ENCODE assay signal across 25 cellular contexts in the genomic region with DNA sequence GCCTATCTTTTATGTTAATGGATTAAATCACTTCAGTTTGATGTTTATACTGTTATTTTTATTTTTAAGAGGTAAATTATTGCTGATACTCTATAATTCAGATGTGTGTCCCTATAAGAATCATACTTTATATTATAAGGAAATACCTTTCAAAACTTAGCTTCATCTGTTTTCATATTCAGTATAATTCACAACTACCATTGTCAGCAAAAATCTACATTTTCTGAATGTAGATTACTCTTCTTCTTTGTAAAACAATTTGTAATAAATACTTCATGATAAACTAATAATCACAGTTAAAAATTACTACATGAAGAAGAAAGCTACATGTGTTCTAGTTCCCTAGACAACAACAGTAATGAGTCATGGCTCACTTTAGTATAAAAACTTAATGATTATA.
DNase-seq lines count a peak whose midpoint lies in the region; ATAC-seq, FAIRE-seq and TF ChIP-seq lines count a peak whose summit lies in the region.
"Had no signal": no experiment of that assay in that cellular context is flagged by ENCODE, and none has a peak within 500 bp of the region (broad histone marks: within the 10 kb centered on the region; RNA-seq: fewer than 3 reads in every experiment).

No MANE protein-coding gene starts in this region.

- no peak overlapping the region for H3K4me2 ChIP-seq in HepG2 (ENCODE audit: low read depth, low read length)
- H3K4me2 ChIP-seq: BLaER1, PC-9 had no signal

- H3K27ac ChIP-seq in HepG2 (ENCODE audit: extremely low read length, insufficient read depth, low read length) (no peak overlapping the region), right lobe of liver (no peak overlapping the region), HUES64 (ENCODE audit: low read depth, low read length) (peak overlapping the region; percentile 82; the same call in 1 of the 2 replicates), adrenal gland (no peak overlapping the region), right atrium auricular region (no peak overlapping the region)
- H3K27ac ChIP-seq: BLaER1, PC-9, SJCRH30 had no signal

- H3K4me1 ChIP-seq in HepG2 (ENCODE audit: insufficient read depth, low read length) (no peaks in the 10 kb centered on the region), right lobe of liver (no peaks in the 10 kb centered on the region), HUES64 (ENCODE audit: insufficient read depth, low read length) (peaks cover 23% of the 10 kb centered on the region), adrenal gland (replicated peaks in 1 of 2) (no peaks in the 10 kb centered on the region), right atrium auricular region (no peaks in the 10 kb centered on the region)
- H3K4me1 ChIP-seq: BLaER1, SJCRH30 had no signal

- H3K9me3 ChIP-seq in HepG2 (ENCODE audit: low read length) (no peaks in the 10 kb centered on the region), right lobe of liver (no peaks in the 10 kb centered on the region), HUES64 (ENCODE audit: insufficient read depth, low read depth, low read length) (no peaks in the 10 kb centered on the region), adrenal gland (replicated peaks in 1 of 3) (no peaks in the 10 kb centered on the region), right atrium auricular region (no peaks in the 10 kb centered on the region)
- H3K9me3 ChIP-seq: HAP-1, MG63, SJCRH30 had no signal

- no peak overlapping the region for H3K9ac ChIP-seq in HepG2 (ENCODE audit: insufficient read depth, low read depth, low read length)
- H3K9ac ChIP-seq in HUES64 (ENCODE audit: low read depth, low read length), result no peak overlapping the region
- H3K9ac ChIP-seq: BLaER1 had no signal

- no peaks in the 10 kb centered on the region for H3K79me2 ChIP-seq in HepG2 (ENCODE audit: insufficient read depth, low read length)

- H3K4me3 ChIP-seq in HepG2 (replicated peaks in 1 of 3; ENCODE audit: insufficient read depth in 1 of 3, low read depth in 2 of 3, low read length in 3 of 3), result no peak overlapping the region
- H3K4me3 ChIP-seq in right lobe of liver, result no peak overlapping the region
- no peak overlapping the region for H3K4me3 ChIP-seq in HUES64 (ENCODE audit: low read length)
- H3K4me3 ChIP-seq in adrenal gland, result no peak overlapping the region
- no peak overlapping the region for H3K4me3 ChIP-seq in right atrium auricular region
- H3K4me3 ChIP-seq: BLaER1, HAP-1, MG63, PC-9, SJCRH30 had no signal

- TF ChIP-seq POLR2A in HepG2 (IDR thresholded peaks at IDR 0.05; ENCODE audit: insufficient read depth in 1 of 2, low read depth in 2 of 2, low read length in 2 of 2), result no peak
- TF ChIP-seq POLR2A in right lobe of liver (IDR thresholded peaks at IDR 0.05), result no peak
- no peak for TF ChIP-seq POLR2A in adrenal gland (IDR thresholded peaks at IDR 0.05)

- TF ChIP-seq RAD21 in HepG2 (CRISPR knock-in tag; IDR thresholded peaks at IDR 0.05), result no peak

- FAIRE-seq in HepG2 (lab: Jason Lieb, UNC) (no peak), frontal cortex (lab: Jason Lieb, UNC) (peak; percentile 54)
- FAIRE-seq: GM12892 had no signal

- no TSS peak for BruUV-seq in HepG2 (replicated peaks; lab: Mats Ljungman, UMichigan)

- CTCF ChIA-PET in HepG2 (lab: Yijun Ruan, JAX; ENCODE audit: low intra/inter-chr PET ratio, low total read pairs), result no interaction called here

- intact Hi-C loops in HepG2 (cut with micrococcal nuclease; ENCODE audit: unreplicated experiment), result no loop called here
- intact Hi-C loops in right lobe of liver (cut with DNase I), result no loop called here
- intact Hi-C loops in adrenal gland (cut with DNase I), result no loop called here

- no peak for ATAC-seq in HepG2
- no peak for ATAC-seq in right lobe of liver
- ATAC-seq: Right ventricle myocardium inferior, T-cell had no signal

- POLR2A ChIA-PET in HepG2 (lab: Yijun Ruan, JAX), result no interaction called here

- TF ChIP-seq CTCF in HepG2 (CRISPR knock-in tag; IDR thresholded peaks at IDR 0.05) (no peak), right lobe of liver (IDR thresholded peaks at IDR 0.05) (no peak), adrenal gland (IDR thresholded peaks at IDR 0.05) (no peak), right atrium auricular region (IDR thresholded peaks at IDR 0.05) (no peak)

- TF ChIP-seq EP300 in HepG2 (IDR thresholded peaks at IDR 0.05; ENCODE audit: low read depth in 2 of 2, low read length in 2 of 2) (no peak), HepG2 (CRISPR knock-in tag; IDR thresholded peaks at IDR 0.05; ENCODE audit: borderline replicate concordance) (no peak)

- H3K36me3 ChIP-seq in HepG2 (replicated peaks in 1 of 2; ENCODE audit: control insufficient read depth in 1 of 2, insufficient read depth in 2 of 2, low read length in 2 of 2) (no peaks in the 10 kb centered on the region), right lobe of liver (no peaks in the 10 kb centered on the region), HUES64 (ENCODE audit: insufficient read depth, low read length) (no peaks in the 10 kb centered on the region), adrenal gland (replicated peaks in 1 of 2) (no peaks in the 10 kb centered on the region), right atrium auricular region (no peaks in the 10 kb centered on the region)
- H3K36me3 ChIP-seq: BLaER1, HAP-1, MG63, SJCRH30 had no signal

- H3K27me3 ChIP-seq in HepG2 (ENCODE audit: control insufficient read depth in 1 of 2, insufficient read depth in 2 of 2, low read length in 2 of 2) (no peaks in the 10 kb centered on the region; a peak in 1 of 5 replicates), right lobe of liver (no peaks in the 10 kb centered on the region), HUES64 (ENCODE audit: insufficient read depth, low read length) (no peaks in the 10 kb centered on the region), adrenal gland (no peaks in the 10 kb centered on the region), right atrium auricular region (no peaks in the 10 kb centered on the region)
- H3K27me3 ChIP-seq: BLaER1 had no signal

- DNase-seq in HepG2 (ENCODE audit: low spot score), result no peak
- DNase-seq in right lobe of liver, result no peak
- DNase-seq in frontal cortex (ENCODE audit: low spot score in 2 of 2), result no peak
- DNase-seq in hippocampal formation (lab: John Stamatoyannopoulos, UW), result no peak
- DNase-seq in adrenal gland, result no peak
- no peak for DNase-seq in right atrium auricular region (ENCODE audit: low spot score)
- DNase-seq: CD4-positive, CD25-positive, alpha-beta regulatory T cell; EL; HFFc6; KG1; MG63; NCI-H1105 treated with DMSO at 0.1 percent for 48 hours; NCI-H2029; NCI-H446; NCI-H526; NCI-H82; NK-92 treated with Interleukin-12 subunit alpha and Interleukin-12 subunit beta, amount 100 ng/mL, for 24 hours; PC-9; SJCRH30; T-cell had no signal

- H2AFZ ChIP-seq in HepG2 (ENCODE audit: low read length), result no peak overlapping the region
- H2AFZ ChIP-seq: PC-9 had no signal

- H4K20me1 ChIP-seq in HepG2 (ENCODE audit: insufficient read depth, low read length), result no peaks in the 10 kb centered on the region
- H4K20me1 ChIP-seq: BLaER1 had no signal

- in situ Hi-C loops in HepG2 (cut with HindIII; ENCODE audit: extremely low pct_ligation_motif_present, low pct_unique_long_range_greater_than_20kb), result no loop called here

TF ChIP-seq in HepG2, 621 proteins besides CTCF, POLR2A, EP300 and RAD21 (continues in another document):
- peak; percentile 9; the same call in 1 of the 2 replicates for TF ChIP-seq MAFF (IDR thresholded peaks at IDR 0.05; ENCODE audit: low read depth, low read length)
- TF ChIP-seq, protein P1, sequence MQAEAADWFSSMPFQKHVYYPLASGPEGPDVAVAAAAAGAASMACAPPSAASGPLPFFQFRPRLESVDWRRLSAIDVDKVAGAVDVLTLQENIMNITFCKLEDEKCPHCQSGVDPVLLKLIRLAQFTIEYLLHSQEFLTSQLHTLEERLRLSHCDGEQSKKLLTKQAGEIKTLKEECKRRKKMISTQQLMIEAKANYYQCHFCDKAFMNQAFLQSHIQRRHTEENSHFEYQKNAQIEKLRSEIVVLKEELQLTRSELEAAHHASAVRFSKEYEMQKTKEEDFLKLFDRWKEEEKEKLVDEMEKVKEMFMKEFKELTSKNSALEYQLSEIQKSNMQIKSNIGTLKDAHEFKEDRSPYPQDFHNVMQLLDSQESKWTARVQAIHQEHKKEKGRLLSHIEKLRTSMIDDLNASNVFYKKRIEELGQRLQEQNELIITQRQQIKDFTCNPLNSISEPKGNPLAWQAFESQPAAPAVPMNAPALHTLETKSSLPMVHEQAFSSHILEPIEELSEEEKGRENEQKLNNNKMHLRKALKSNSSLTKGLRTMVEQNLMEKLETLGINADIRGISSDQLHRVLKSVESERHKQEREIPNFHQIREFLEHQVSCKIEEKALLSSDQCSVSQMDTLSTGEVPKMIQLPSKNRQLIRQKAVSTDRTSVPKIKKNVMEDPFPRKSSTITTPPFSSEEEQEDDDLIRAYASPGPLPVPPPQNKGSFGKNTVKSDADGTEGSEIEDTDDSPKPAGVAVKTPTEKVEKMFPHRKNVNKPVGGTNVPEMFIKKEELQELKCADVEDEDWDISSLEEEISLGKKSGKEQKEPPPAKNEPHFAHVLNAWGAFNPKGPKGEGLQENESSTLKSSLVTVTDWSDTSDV (CRISPR knock-in tag; IDR thresholded peaks at IDR 0.05), result no peak
